18 cellular contexts compared by ENCODE assay signal in the genomic region with DNA sequence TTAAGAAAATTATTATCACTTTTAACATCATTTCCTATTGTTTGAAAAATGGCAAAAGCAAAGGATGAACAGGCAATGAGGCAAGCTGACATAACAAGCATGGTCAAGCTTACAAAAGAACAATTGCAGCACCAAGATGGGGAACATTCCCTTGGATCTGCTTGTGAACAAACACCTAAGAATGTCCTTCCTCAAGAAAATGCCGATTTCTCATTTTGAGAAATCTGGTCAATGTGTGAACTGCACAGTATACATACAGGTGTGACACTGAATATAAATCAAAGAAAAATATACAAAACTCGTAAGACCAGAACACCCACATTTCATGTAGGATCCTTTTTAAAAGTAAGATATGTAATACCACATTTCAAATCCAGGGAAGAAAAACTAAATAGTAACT. TPM values are rescaled to one million over a fixed set of nuclear protein-coding genes. Genes with fewer than 3 reads are reported as not detected.
A peak's percentile ranks its signal among the peaks of the same experiment; 100 is the strongest.
DNase-seq lines count a peak whose midpoint lies in the region; ATAC-seq and TF ChIP-seq lines count a peak whose summit lies in the region.
"Had no signal": no experiment of that assay in that cellular context is flagged by ENCODE, and none has a peak within 500 bp of the region (broad histone marks: within the 10 kb centered on the region; RNA-seq: fewer than 3 reads in every experiment).

No MANE protein-coding gene starts in this region.

- H3K9me3 Mint-ChIP-seq in stimulated activated naive B cell treated with anti-CD40 and anti-IgM and Interleukin-4, amounts not matched to agents 10 μg/mL and 1 μg/mL and 100 μg/mL, for 72 hours = no peaks in the 10 kb centered on the region
- H3K9me3 Mint-ChIP-seq: activated T-cell treated with anti-CD3 and anti-CD28 coated beads, Interleukin-2, amount 50 U/mL, for 72 hours; stimulated activated naive CD8-positive, alpha-beta T cell treated with anti-CD3 and anti-CD28 coated beads, Interleukin-15, Interleukin-2, amounts not matched to agents 100 ng/mL and 50 ng/mL, for 24 hours had no signal

- no peaks in the 10 kb centered on the region for H3K27me3 ChIP-seq in AG04450 (ENCODE audit: control insufficient read depth, insufficient read depth, low read length)
- H3K27me3 ChIP-seq: esophagus muscularis mucosa, left lung had no signal

- no peak for ATAC-seq in stimulated activated naive B cell treated with anti-CD40 and anti-IgM and Interleukin-4, amounts not matched to agents 10 μg/mL and 1 μg/mL and 100 μg/mL, for 72 hours (replicated peaks)

- H3K27ac ChIP-seq in AG04450 (ENCODE audit: low read depth, low read length) = peak overlapping the region; percentile 66
- peak overlapping the region; percentile 39 to 54 for H3K27ac ChIP-seq in coronary artery
- H3K27ac ChIP-seq: SK-N-MC had no signal

- H3K36me3 Mint-ChIP-seq in stimulated activated naive B cell treated with anti-CD40 and anti-IgM and Interleukin-4, amounts not matched to agents 10 μg/mL and 1 μg/mL and 100 μg/mL, for 72 hours = peaks cover 3 to 8% of the 10 kb centered on the region in 2 donors

- H3K9me3 ChIP-seq in AG04450 (ENCODE audit: control insufficient read depth, insufficient read depth, low read length) = no peaks in the 10 kb centered on the region
- H3K9me3 ChIP-seq: Caco-2, esophagus muscularis mucosa, left lung had no signal

- DNase-seq in AG04450 (ENCODE audit: low read depth, low spot score) = no peak
- peak; percentile 35 for DNase-seq in M059J (ENCODE audit: low read depth)
- no peak for DNase-seq in coronary artery (ENCODE audit: low spot score)
- peak; percentile 14 to 61 for DNase-seq in lung microvascular endothelial cell (ENCODE audit: low read depth in 2 of 2)
- DNase-seq in stimulated activated CD8-positive, alpha-beta memory T cell treated with anti-CD3 and anti-CD28 coated beads, Interleukin-4, amount 100 ng/mL, for 48 hours = no peak
- no peak for DNase-seq in CD1c-positive myeloid dendritic cell (ENCODE audit: extremely low spot score)
- DNase-seq in activated CD4-positive, alpha-beta T cell treated with anti-CD3 and anti-CD28 coated beads, Interleukin-2, amount 50 U/mL, for 1 hour = no peak
- no peak for DNase-seq in stimulated activated naive B cell treated with anti-CD40 and anti-IgM and Interleukin-4, amounts not matched to agents 10 μg/mL and 1 μg/mL and 100 μg/mL, for 72 hours
- DNase-seq: activated T-cell treated with anti-CD3 and anti-CD28 coated beads, Interleukin-2, amount 50 U/mL, for 72 hours; Caco-2; cortex of kidney; GDM1; left lung; NCI-H1417; posterior cingulate gyrus had no signal

- peaks cover 0 to 2% of the 10 kb centered on the region in 2 donors for H3K4me1 Mint-ChIP-seq in stimulated activated naive B cell treated with anti-CD40 and anti-IgM and Interleukin-4, amounts not matched to agents 10 μg/mL and 1 μg/mL and 100 μg/mL, for 72 hours

- no peak overlapping the region for H3K27ac Mint-ChIP-seq in stimulated activated naive B cell treated with anti-CD40 and anti-IgM and Interleukin-4, amounts not matched to agents 10 μg/mL and 1 μg/mL and 100 μg/mL, for 72 hours
- H3K27ac Mint-ChIP-seq: activated T-cell treated with anti-CD3 and anti-CD28 coated beads, Interleukin-2, amount 50 U/mL, for 72 hours had no signal

- POLR2A ChIA-PET in AG04450 (lab: Yijun Ruan, JAX) = no interaction called here

- CTCF ChIA-PET in AG04450 (lab: Charles Lee) = interaction anchor here (1.4 kb wide), 1 partner anchor 98 kb away, joined by 3 read pairs; no protein-coding TSS in a partner anchor

- no peaks in the 10 kb centered on the region for H3K27me3 Mint-ChIP-seq in stimulated activated naive B cell treated with anti-CD40 and anti-IgM and Interleukin-4, amounts not matched to agents 10 μg/mL and 1 μg/mL and 100 μg/mL, for 72 hours
- H3K27me3 Mint-ChIP-seq: stimulated activated naive CD8-positive, alpha-beta T cell treated with anti-CD3 and anti-CD28 coated beads, Interleukin-15, Interleukin-2, amounts not matched to agents 100 ng/mL and 50 ng/mL, for 24 hours had no signal

- no peak for TF ChIP-seq CTCF in AG04450 (IDR thresholded peaks at IDR 0.05; ENCODE audit: low read depth, low read length)
- TF ChIP-seq CTCF in coronary artery (IDR thresholded peaks at IDR 0.05) = no peak

- H3K4me3 ChIP-seq in AG04450 (ENCODE audit: low read depth, low read length) (no peak overlapping the region), coronary artery (no peak overlapping the region)
- H3K4me3 ChIP-seq: esophagus muscularis mucosa, left lung, SK-N-MC had no signal

- H3K4me3 Mint-ChIP-seq in stimulated activated naive B cell treated with anti-CD40 and anti-IgM and Interleukin-4, amounts not matched to agents 10 μg/mL and 1 μg/mL and 100 μg/mL, for 72 hours = no peak overlapping the region
- H3K4me3 Mint-ChIP-seq: activated T-cell treated with anti-CD3 and anti-CD28 coated beads, Interleukin-2, amount 50 U/mL, for 72 hours; stimulated activated naive CD8-positive, alpha-beta T cell treated with anti-CD3 and anti-CD28 coated beads, Interleukin-15, Interleukin-2, amounts not matched to agents 100 ng/mL and 50 ng/mL, for 24 hours had no signal

RNA-seq across cellular contexts. Expression of a gene that starts 58.9 kb away (rescaled TPM):
- polyA plus RNA-seq in AG04450 (2011; rRNA removed) = 40.8 and 52.7 TPM in 2 replicates
- polyA minus RNA-seq in AG04450 (2011; rRNA and poly(A)+ RNA removed) = 25.0 and 32.4 TPM in 2 replicates
- total RNA-seq in M059J (2014; rRNA removed; shearing (Covaris generic)) = 18.9 and 31.9 TPM in 2 replicates
- 27.2 and 34.7 TPM in 2 replicates for total RNA-seq in lung microvascular endothelial cell

Comparison
In these comparisons a context has a peak if more than half of its experiments do, and no peak if none do; other contexts are left out.
1. DNase-seq: peak in M059J (single experiment) and lung microvascular endothelial cell (2 of 2); none in AG04450 (single experiment), coronary artery (single experiment), stimulated activated CD8-positive, alpha-beta memory T cell treated with anti-CD3 and anti-CD28 coated beads, Interleukin-4, amount 100 ng/mL, for 48 hours (single experiment), CD1c-positive myeloid dendritic cell (single experiment), activated CD4-positive, alpha-beta T cell treated with anti-CD3 and anti-CD28 coated beads, Interleukin-2, amount 50 U/mL, for 1 hour (single experiment) and stimulated activated naive B cell treated with anti-CD40 and anti-IgM and Interleukin-4, amounts not matched to agents 10 μg/mL and 1 μg/mL and 100 μg/mL, for 72 hours (single experiment).